20 cellular contexts compared by ENCODE assay signal in the genomic region with DNA sequence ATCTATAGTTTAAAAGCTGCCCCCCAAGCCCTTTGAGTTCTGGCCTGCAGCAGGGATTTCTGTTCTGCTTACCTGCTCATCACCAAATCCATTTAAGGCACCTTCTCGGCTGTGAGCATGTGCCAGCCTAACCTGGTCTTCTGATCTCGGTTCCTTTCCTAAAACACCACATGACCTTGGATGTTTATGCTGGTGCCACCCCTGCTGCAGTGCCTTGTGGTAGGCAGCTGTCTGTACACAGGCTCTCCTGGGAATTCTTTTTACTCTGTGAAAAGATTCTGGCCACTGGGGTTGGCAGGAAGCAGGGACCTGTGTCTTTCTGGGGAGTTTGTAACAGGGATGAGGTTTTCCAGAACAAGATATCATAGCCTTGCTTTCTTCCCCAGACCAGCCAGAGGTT. TPM values are rescaled to one million over a fixed set of nuclear protein-coding genes. Genes with fewer than 3 reads are reported as not detected.
DNase-seq lines count a peak whose midpoint lies in the region; ATAC-seq and TF ChIP-seq lines count a peak whose summit lies in the region.
"Had no signal": no experiment of that assay in that cellular context is flagged by ENCODE, and none has a peak within 500 bp of the region (broad histone marks: within the 10 kb centered on the region; RNA-seq: fewer than 3 reads in every experiment).

No MANE protein-coding gene starts in this region.

- H3K36me3 Mint-ChIP-seq in natural killer cell (no peaks in the 10 kb centered on the region), glutamatergic neuron (ENCODE audit: unreplicated experiment) (no peaks in the 10 kb centered on the region)

- H3K4me3 Mint-ChIP-seq in natural killer cell (no peak overlapping the region), glutamatergic neuron (ENCODE audit: unreplicated experiment) (no peak overlapping the region)
- H3K4me3 Mint-ChIP-seq: CD4-positive, alpha-beta T cell; effector memory CD8-positive, alpha-beta T cell; stimulated activated naive CD8-positive, alpha-beta T cell treated with anti-CD3 and anti-CD28 coated beads, Interleukin-15, amount 100 ng/mL, for 72 hours had no signal

- H3K9me3 ChIP-seq in body of pancreas: no peaks in the 10 kb centered on the region
- no peaks in the 10 kb centered on the region for H3K9me3 ChIP-seq in tibial nerve
- H3K9me3 ChIP-seq: lower lobe of right lung, ovary had no signal

- H3K4me1 ChIP-seq in body of pancreas (peaks cover 28% of the 10 kb centered on the region), mesendoderm (ENCODE audit: control insufficient read depth, low read depth, low read length) (peaks cover 7% of the 10 kb centered on the region), tibial nerve (peaks cover 0 to 38% (median 19%) of the 10 kb centered on the region in 4 donors)

- no peaks in the 10 kb centered on the region for H3K27me3 Mint-ChIP-seq in natural killer cell (ENCODE audit: low read depth in 2 of 2)
- peaks cover 4% of the 10 kb centered on the region for H3K27me3 Mint-ChIP-seq in glutamatergic neuron (ENCODE audit: unreplicated experiment)
- H3K27me3 Mint-ChIP-seq: effector memory CD8-positive, alpha-beta T cell had no signal

- no peaks in the 10 kb centered on the region for H3K79me1 ChIP-seq in mesendoderm (ENCODE audit: low read length)

- H3K18ac ChIP-seq in mesendoderm (ENCODE audit: low read length): peak overlapping the region; percentile 11

- no peak for TF ChIP-seq EP300 in tibial nerve (IDR thresholded peaks at IDR 0.05)

- no peak overlapping the region for H3K4me2 ChIP-seq in mesendoderm (ENCODE audit: low read length)

- H3K23ac ChIP-seq in mesendoderm (ENCODE audit: low read length): no peak overlapping the region

- no peak overlapping the region for H3K27ac ChIP-seq in body of pancreas
- no peak overlapping the region for H3K27ac ChIP-seq in mesendoderm (ENCODE audit: low read depth, low read length)
- H3K27ac ChIP-seq in tibial nerve: peak overlapping the region in 2 of 4 donors; percentile 69 to 71
- H3K27ac ChIP-seq: lower lobe of right lung, ovary, VCaP had no signal

- H3K36me3 ChIP-seq in body of pancreas (replicated peaks in 1 of 2; ENCODE audit: insufficient read depth in 1 of 2, low read depth in 2 of 2) (no peaks in the 10 kb centered on the region), mesendoderm (ENCODE audit: control insufficient read depth, insufficient read depth, low read length) (no peaks in the 10 kb centered on the region), tibial nerve (no peaks in the 10 kb centered on the region)
- H3K36me3 ChIP-seq: lower lobe of right lung, ovary had no signal

- peaks cover 40 to 51% of the 10 kb centered on the region in 2 donors for H3K4me1 Mint-ChIP-seq in natural killer cell
- no peaks in the 10 kb centered on the region for H3K4me1 Mint-ChIP-seq in glutamatergic neuron (ENCODE audit: low read depth, unreplicated experiment)
- H3K4me1 Mint-ChIP-seq: stimulated activated naive CD8-positive, alpha-beta T cell treated with anti-CD3 and anti-CD28 coated beads, Interleukin-15, amount 100 ng/mL, for 72 hours had no signal

- H3K9ac ChIP-seq in mesendoderm (ENCODE audit: low read length): no peak overlapping the region

- H4K5ac ChIP-seq in mesendoderm (ENCODE audit: low read length): no peak overlapping the region

- H3K56ac ChIP-seq in mesendoderm (ENCODE audit: low read length): no peak overlapping the region

- H4K8ac ChIP-seq in mesendoderm (ENCODE audit: low read depth, low read length): no peak overlapping the region

- H3K27me3 ChIP-seq in body of pancreas: no peaks in the 10 kb centered on the region
- H3K27me3 ChIP-seq in mesendoderm (ENCODE audit: insufficient read depth, low read length, poor library complexity): no peaks in the 10 kb centered on the region
- no peaks in the 10 kb centered on the region for H3K27me3 ChIP-seq in tibial nerve
- H3K27me3 ChIP-seq: ovary had no signal

- H3K79me2 ChIP-seq in mesendoderm (ENCODE audit: control insufficient read depth, insufficient read depth, low read length): no peaks in the 10 kb centered on the region

- peak; percentile 26 for ATAC-seq in Right ventricle myocardium inferior
- ATAC-seq in left cardiac atrium: no peak
- peak; percentile 24 for ATAC-seq in body of pancreas
- ATAC-seq in natural killer cell: no peak
- ATAC-seq: effector memory CD8-positive, alpha-beta T cell; stimulated activated naive CD8-positive, alpha-beta T cell treated with anti-CD3 and anti-CD28 coated beads, Interleukin-15, amount 100 ng/mL, for 72 hours had no signal

- no peak overlapping the region for H2BK15ac ChIP-seq in mesendoderm (replicated peaks; ENCODE audit: low read depth)

- intact Hi-C loops in Right ventricle myocardium inferior (cut with DNase I) (no loop called here), left cardiac atrium (cut with DNase I) (no loop called here), body of pancreas (cut with DNase I) (no loop called here), natural killer cell (cut with micrococcal nuclease) (no loop called here)

- no peak overlapping the region for H2AK5ac ChIP-seq in mesendoderm (ENCODE audit: low read length)

- DNase-seq in Right ventricle myocardium inferior (ENCODE audit: missing footprints) (no peak), left cardiac atrium (no peak), body of pancreas (peak in 2 of 4 donors; percentile 20 to 38), mesendoderm (no peak), natural killer cell (no peak), KG1 (lab: John Stamatoyannopoulos, UW) (no peak), tibial nerve (ENCODE audit: low spot score in 2 of 2) (no peak), glutamatergic neuron (no peak)
- DNase-seq: ACHN; activated CD4-positive, alpha-beta T cell treated with anti-CD3 and anti-CD28 coated beads, Interleukin-2, amount 50 U/mL, for 1 hour; activated gamma-delta T cell treated with Interleukin-2 at 50 U/mL for 16 hours; DND-41; effector memory CD8-positive, alpha-beta T cell; lower lobe of right lung; NCI-H187 treated with DMSO at 0.1 percent for 48 hours; ovary; stimulated activated CD4-positive, alpha-beta T cell treated with anti-CD3 and anti-CD28 coated beads, Interleukin-2, amount 100 ng/mL, for 48 hours; stimulated activated naive CD8-positive, alpha-beta T cell treated with anti-CD3 and anti-CD28 coated beads, Interleukin-15, amount 100 ng/mL, for 72 hours had no signal

- H3K4ac ChIP-seq in mesendoderm (ENCODE audit: low read depth, low read length): no peak overlapping the region

- H3K4me3 ChIP-seq in body of pancreas (no peak overlapping the region), mesendoderm (ENCODE audit: low read length) (no peak overlapping the region), tibial nerve (no peak overlapping the region)
- H3K4me3 ChIP-seq: lower lobe of right lung, ovary had no signal

- TF ChIP-seq CTCF in body of pancreas (IDR thresholded peaks at IDR 0.05) (no peak), natural killer cell (IDR thresholded peaks at IDR 0.05) (no peak), tibial nerve (IDR thresholded peaks at IDR 0.05) (no peak), glutamatergic neuron (IDR thresholded peaks at IDR 0.05; ENCODE audit: partially characterized antibody, unreplicated experiment) (no peak)

- H2BK5ac ChIP-seq in mesendoderm (ENCODE audit: low read length): no peak overlapping the region

- no peak for TF ChIP-seq POLR2A in body of pancreas (IDR thresholded peaks at IDR 0.05)
- TF ChIP-seq POLR2A in tibial nerve (IDR thresholded peaks at IDR 0.05): no peak

- H3K9me3 Mint-ChIP-seq in natural killer cell (no peaks in the 10 kb centered on the region), glutamatergic neuron (ENCODE audit: unreplicated experiment) (peaks cover 1% of the 10 kb centered on the region)
- H3K9me3 Mint-ChIP-seq: CD4-positive, alpha-beta T cell; effector memory CD8-positive, alpha-beta T cell; stimulated activated naive CD8-positive, alpha-beta T cell treated with anti-CD3 and anti-CD28 coated beads, Interleukin-15, amount 100 ng/mL, for 72 hours had no signal

- WGBS in body of pancreas, 2 donors: 16 to 28% methylated on average over 2 of the region's 2 CpGs
- no CpG with 5 or more reads among the region's 2 CpGs for WGBS in mesendoderm (ENCODE audit: extremely low coverage, insufficient coverage, low lambda C conversion rate)
- WGBS in tibial nerve, 2 donors: 59 to 66% methylated on average over 2 of the region's 2 CpGs

- H3K27ac Mint-ChIP-seq in natural killer cell (no peak overlapping the region), glutamatergic neuron (ENCODE audit: unreplicated experiment) (no peak overlapping the region)
- H3K27ac Mint-ChIP-seq: CD4-positive, alpha-beta T cell; effector memory CD8-positive, alpha-beta T cell; stimulated activated naive CD8-positive, alpha-beta T cell treated with anti-CD3 and anti-CD28 coated beads, Interleukin-15, amount 100 ng/mL, for 72 hours had no signal

- no peak overlapping the region for H2BK120ac ChIP-seq in mesendoderm (ENCODE audit: low read depth, low read length)

RNA-seq across cellular contexts. Expression of a gene that starts 10.5 kb away (rescaled TPM):
- total RNA-seq in Right ventricle myocardium inferior (19.6 TPM), left cardiac atrium (10 to 100 TPM; 29.4 to 37.7 TPM), body of pancreas (10 to 100 TPM; 34.5 to 40.2 TPM), natural killer cell (100 to 1,000 TPM; 184 to 285 (median 225) TPM), tibial nerve (10 to 100 TPM; 33.3 to 73.9 (median 63.1) TPM), glutamatergic neuron (ENCODE audit: unreplicated experiment) (10.1 TPM)
- polyA plus RNA-seq in mesendoderm (2013, experiment 1 of 2): 20.7 TPM
- 21.8 TPM for polyA plus RNA-seq in mesendoderm (2013, experiment 2 of 2)

Comparison
In these comparisons a context has a peak if more than half of its experiments do, and no peak if none do; other contexts are left out.
1. ATAC-seq: peak in Right ventricle myocardium inferior (single experiment) and body of pancreas (single experiment); none in left cardiac atrium (0 of 2) and natural killer cell (0 of 3).